In genomic region chr19:46435689-46436088, GRCh38 we compare ENCODE assay signal across 11 cellular contexts. TPM values are rescaled to one million over a fixed set of nuclear protein-coding genes. Genes with fewer than 3 reads are reported as not detected.
"Had no signal": no experiment of that assay in that cellular context is flagged by ENCODE, and none has a peak within 500 bp of the region (broad histone marks: within the 10 kb centered on the region; RNA-seq: fewer than 3 reads in every experiment).

No MANE protein-coding gene starts in this region.

RNA-seq across cellular contexts. Expression of gene PNMA8C, which starts 7.0 kb away (rescaled TPM):
- total RNA-seq: activated naive CD4-positive, alpha-beta T cell treated with anti-CD3 and anti-CD28 coated beads for 36 hours; activated naive CD4-positive, alpha-beta T cell treated with anti-CD3 and anti-CD28 coated beads, Interleukin-2, amount 50 U/mL, for 72 hours; activated naive CD8-positive, alpha-beta T cell treated with anti-CD3 and anti-CD28 coated beads for 36 hours; activated T-cell treated with anti-CD3 and anti-CD28 coated beads, Interleukin-2, amount 50 U/mL, for 4 hours; activated T-cell treated with anti-CD3 and anti-CD28 coated beads, Interleukin-2, amount 50 U/mL, for 72 hours; activated T-helper 1 cell treated with anti-CD3 and anti-CD28 coated beads, Interleukin-12 subunit alpha, Interleukin-12 subunit beta, Interleukin-2, Interleukin-4 antibody, amounts not matched to agents 30 ng/mL and 10 ng/mL and 1 ng/mL, durations not matched to agents 14 hours and 24 hours and 36 hours; activated T-helper 17 cell treated with anti-CD3 and anti-CD28 coated beads, Interleukin-2, amount 50 U/mL, for 72 hours; activated T-helper 2 cell treated with anti-CD3 and anti-CD28 coated beads, Interferon-gamma antibody, Interleukin-2, Interleukin-4, amounts not matched to agents 10 μg/mL and 5 μg/mL and 100 μg/mL, durations not matched to agents 14 hours and 24 hours and 36 hours; body of pancreas; bronchial epithelial cell had no signal

RNA-seq across cellular contexts. Expression of gene CCDC8, which starts 22.3 kb away (rescaled TPM):
- total RNA-seq: activated naive CD4-positive, alpha-beta T cell treated with anti-CD3 and anti-CD28 coated beads for 36 hours; activated naive CD4-positive, alpha-beta T cell treated with anti-CD3 and anti-CD28 coated beads, Interleukin-2, amount 50 U/mL, for 72 hours; activated naive CD8-positive, alpha-beta T cell treated with anti-CD3 and anti-CD28 coated beads, Interleukin-2, amount 10 ng/mL, durations not matched to agents 7 days and 5 days; activated T-cell treated with anti-CD3 and anti-CD28 coated beads, Interleukin-2, amount 50 U/mL, for 72 hours; activated T-helper 1 cell treated with anti-CD3 and anti-CD28 coated beads, Interleukin-12 subunit alpha, Interleukin-12 subunit beta, Interleukin-2, Interleukin-4 antibody, amounts not matched to agents 30 ng/mL and 10 ng/mL and 1 ng/mL, durations not matched to agents 14 hours and 24 hours and 36 hours; activated T-helper 17 cell treated with anti-CD3 and anti-CD28 coated beads, Interleukin-2, amount 50 U/mL, for 72 hours; activated T-helper 2 cell treated with anti-CD3 and anti-CD28 coated beads, Interferon-gamma antibody, Interleukin-2, Interleukin-4, amounts not matched to agents 10 μg/mL and 5 μg/mL and 100 μg/mL, durations not matched to agents 14 hours and 24 hours and 36 hours had no signal

RNA-seq across cellular contexts. Expression of gene PNMA8A, which starts 35.7 kb away (rescaled TPM):
- total RNA-seq: activated naive CD4-positive, alpha-beta T cell treated with anti-CD3 and anti-CD28 coated beads, Interleukin-2, amount 50 U/mL, for 72 hours; activated T-helper 1 cell treated with anti-CD3 and anti-CD28 coated beads, Interleukin-12 subunit alpha, Interleukin-12 subunit beta, Interleukin-2, Interleukin-4 antibody, amounts not matched to agents 30 ng/mL and 10 ng/mL and 1 ng/mL, durations not matched to agents 14 hours and 24 hours and 36 hours; activated T-helper 17 cell treated with anti-CD3 and anti-CD28 coated beads, Interleukin-2, amount 50 U/mL, for 72 hours; activated T-helper 2 cell treated with anti-CD3 and anti-CD28 coated beads, Interferon-gamma antibody, Interleukin-2, Interleukin-4, amounts not matched to agents 10 μg/mL and 5 μg/mL and 100 μg/mL, durations not matched to agents 14 hours and 24 hours and 36 hours had no signal

RNA-seq across cellular contexts. Expression of gene PNMA8B, which starts 60.0 kb away (rescaled TPM):
- total RNA-seq: activated T-helper 1 cell treated with anti-CD3 and anti-CD28 coated beads, Interleukin-12 subunit alpha, Interleukin-12 subunit beta, Interleukin-2, Interleukin-4 antibody, amounts not matched to agents 30 ng/mL and 10 ng/mL and 1 ng/mL, durations not matched to agents 14 hours and 24 hours and 36 hours; activated T-helper 2 cell treated with anti-CD3 and anti-CD28 coated beads, Interferon-gamma antibody, Interleukin-2, Interleukin-4, amounts not matched to agents 10 μg/mL and 5 μg/mL and 100 μg/mL, durations not matched to agents 14 hours and 24 hours and 36 hours had no signal
